7 cellular contexts compared by ENCODE assay signal in genomic region chr13:32031025-32031814, GRCh38. TPM values are rescaled to one million over a fixed set of nuclear protein-coding genes. Genes with fewer than 3 reads are reported as not detected.
DNase-seq lines count a peak whose midpoint lies in the region; ATAC-seq, FAIRE-seq and TF ChIP-seq lines count a peak whose summit lies in the region.

TSS of gene FRY (plus strand) at chr13:32031774. CDS start at chr13:32031796, 22 bp downstream.

- peaks cover 5% of the 10 kb centered on the region for H3K4me1 ChIP-seq in keratinocyte (ENCODE audit: control insufficient read depth, extremely low read depth, insufficient read depth, low read length)

- no peaks in the 10 kb centered on the region for H3K79me2 ChIP-seq in keratinocyte (ENCODE audit: control insufficient read depth, insufficient read depth, low read length)

- peak within 1 kb of the TSS; percentile 72 for H3K4me2 ChIP-seq in keratinocyte (ENCODE audit: control insufficient read depth, extremely low read depth, insufficient read depth, low read depth, low read length)

- H3K27me3 ChIP-seq in keratinocyte (ENCODE audit: control insufficient read depth, extremely low read depth, insufficient read depth, low read length) = no peaks in the 10 kb centered on the region

- H3K27ac ChIP-seq in keratinocyte (ENCODE audit: control insufficient read depth, insufficient read depth, low read length) = no peak within 1 kb of the TSS

- 0 out of 2 replicates have a peak, but pooled peaks have one; percentile 5 for TF ChIP-seq CTCF in WI38 (IDR thresholded peaks at IDR 0.05; ENCODE audit: low read depth, low read length)
- no peak for TF ChIP-seq CTCF in keratinocyte (optimal IDR thresholded peaks at IDR 0.05 in 1 of 3, IDR thresholded peaks at IDR 0.05 in 1 of 3, conservative IDR thresholded peaks at IDR 0.05 in 1 of 3; ENCODE audit: extremely low read depth in 1 of 3, insufficient read depth in 2 of 3, low read length in 3 of 3)

- peak; percentile 30 for DNase-seq in NCI-H1694 treated with DMSO at 0.1 percent for 48 hours (lab: John Stamatoyannopoulos, UW)
- peak; percentile 89 for DNase-seq in cerebellar cortex (ENCODE audit: low spot score)
- DNase-seq in keratinocyte (ENCODE audit: low read depth, low spot score) = no peak
- peak; percentile 12 to 40 (median 30) for DNase-seq in stimulated activated CD4-positive, alpha-beta T cell treated with anti-CD3 and anti-CD28 coated beads, Interleukin-12 subunit alpha, Interleukin-12 subunit beta, amount 100 ng/mL, for 48 hours (ENCODE audit: low read depth in 2 of 3, low spot score in 1 of 3)

- H3K9ac ChIP-seq in keratinocyte (ENCODE audit: control insufficient read depth, extremely low read depth, insufficient read depth, low read length) = peak within 1 kb of the TSS; percentile 37

- H3K9me1 ChIP-seq in keratinocyte (ENCODE audit: control insufficient read depth, extremely low read depth, insufficient read depth, low read length) = no peaks in the 10 kb centered on the region

- dilution Hi-C loops in keratinocyte (cut with MboI; ENCODE audit: extremely low pct_ligation_motif_present, low sequenced_read_pairs) = no loop called here

- H3K9me3 ChIP-seq in keratinocyte (ENCODE audit: control insufficient read depth, low read depth, low read length) = no peaks in the 10 kb centered on the region

- H3K4me3 ChIP-seq in WI38 (ENCODE audit: low read depth, low read length) (peak within 1 kb of the TSS; percentile 81), keratinocyte (ENCODE audit: control insufficient read depth in 2 of 3, extremely low read depth in 1 of 3, insufficient read depth in 2 of 3, low read depth in 1 of 3, low read length in 3 of 3) (peak within 1 kb of the TSS; percentile 56 to 78 (median 76))

- no peaks in the 10 kb centered on the region for H4K20me1 ChIP-seq in keratinocyte (ENCODE audit: control insufficient read depth, extremely low read depth, insufficient read depth, low read length)

- ATAC-seq in GM18498 (IDR thresholded peaks at IDR 0.05; ENCODE audit: unreplicated experiment) (peak; percentile 83), HG02798 (IDR thresholded peaks at IDR 0.05; ENCODE audit: poor library complexity, unreplicated experiment) (peak; percentile 80)

- no peaks in the 10 kb centered on the region for H3K36me3 ChIP-seq in keratinocyte (ENCODE audit: control insufficient read depth in 2 of 2, extremely low read depth in 1 of 2, insufficient read depth in 2 of 2, low read length in 2 of 2)

- no peak for FAIRE-seq in keratinocyte (lab: Jason Lieb, UNC)

- peak within 1 kb of the TSS; percentile 58 for H2AFZ ChIP-seq in keratinocyte (ENCODE audit: control insufficient read depth, low read length)

RNA-seq across cellular contexts. Expression of gene FRY, which starts in this region (rescaled TPM):
- 0.52 to 0.80 TPM (median 0.60 TPM) in 3 replicates for polyA plus RNA-seq in keratinocyte
- 13.3 TPM for polyA plus RNA-seq in keratinocyte (2011; ENCODE audit: low read depth)
- polyA plus RNA-seq in keratinocyte (2011; cell fraction: cytosol; rRNA removed) = 0.55 and 0.56 TPM in 2 replicates
- polyA plus RNA-seq in keratinocyte (2011; cell fraction: nucleus; rRNA removed) = 1.5 and 2.3 TPM in 2 replicates
- 0.62 and 4.8 TPM in 2 replicates for polyA plus RNA-seq in keratinocyte (2012; ENCODE audit: low replicate concordance)
- polyA minus RNA-seq in keratinocyte = 1.1 to 2.5 TPM (median 2.2 TPM) in 3 replicates
- 2.1 TPM for polyA minus RNA-seq in keratinocyte (2011; cell fraction: cytosol; rRNA and poly(A)+ RNA removed)
- 3.7 and 5.0 TPM in 2 replicates for polyA minus RNA-seq in keratinocyte (2011; cell fraction: nucleus; rRNA and poly(A)+ RNA removed)
